1 cellular context compared by ENCODE assay signal in genomic region chr11:120066738-120067303, GRCh38.
TF ChIP-seq lines count a peak whose summit lies in the region.

No MANE protein-coding gene starts in this region.

TF ChIP-seq in H1, 55 proteins besides CTCF, POLR2A, EP300 and RAD21:
- TF ChIP-seq E2F6 (IDR thresholded peaks at IDR 0.05): no peak
- TF ChIP-seq, protein P1, sequence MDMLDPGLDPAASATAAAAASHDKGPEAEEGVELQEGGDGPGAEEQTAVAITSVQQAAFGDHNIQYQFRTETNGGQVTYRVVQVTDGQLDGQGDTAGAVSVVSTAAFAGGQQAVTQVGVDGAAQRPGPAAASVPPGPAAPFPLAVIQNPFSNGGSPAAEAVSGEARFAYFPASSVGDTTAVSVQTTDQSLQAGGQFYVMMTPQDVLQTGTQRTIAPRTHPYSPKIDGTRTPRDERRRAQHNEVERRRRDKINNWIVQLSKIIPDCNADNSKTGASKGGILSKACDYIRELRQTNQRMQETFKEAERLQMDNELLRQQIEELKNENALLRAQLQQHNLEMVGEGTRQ (IDR thresholded peaks at IDR 0.05; ENCODE audit: low read length): no peak
TF ChIP-seq in H1: peak in this region for 0.
